43 cellular contexts compared by ENCODE assay signal in the genomic region with DNA sequence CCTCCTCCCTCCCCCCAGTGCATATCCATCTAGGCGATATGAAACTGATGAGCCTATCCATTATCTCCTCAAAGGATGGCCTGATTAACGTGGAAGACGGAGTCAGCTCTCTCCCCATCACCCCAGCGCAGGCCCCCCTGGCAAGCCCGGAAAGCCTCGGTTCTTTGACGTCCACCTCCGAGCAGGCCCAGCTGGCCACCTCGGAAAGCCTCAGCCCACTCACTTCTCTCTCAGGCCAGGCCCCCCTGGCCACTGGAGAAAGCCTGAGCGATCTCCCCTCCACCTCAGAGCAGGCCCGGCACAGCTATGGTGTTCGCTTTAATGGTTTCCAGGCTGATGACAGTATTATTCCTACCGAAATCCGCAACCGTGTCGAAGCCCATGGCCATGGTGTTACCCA. TPM values are rescaled to one million over a fixed set of nuclear protein-coding genes. Genes with fewer than 3 reads are reported as not detected.
"Had no signal": no experiment of that assay in that cellular context is flagged by ENCODE, and none has a peak within 500 bp of the region (broad histone marks: within the 10 kb centered on the region; RNA-seq: fewer than 3 reads in every experiment).

No MANE protein-coding gene starts in this region.

- H3K27ac Mint-ChIP-seq: activated naive CD4-positive, alpha-beta T cell treated with anti-CD3 and anti-CD28 coated beads for 36 hours; activated naive CD4-positive, alpha-beta T cell treated with anti-CD3 and anti-CD28 coated beads, Interleukin-2, amount 10 ng/mL, durations not matched to agents 7 days and 5 days; activated naive CD4-positive, alpha-beta T cell treated with anti-CD3 and anti-CD28 coated beads, Interleukin-2, amount 50 U/mL, for 24 hours; activated naive CD4-positive, alpha-beta T cell treated with anti-CD3 and anti-CD28 coated beads, Interleukin-2, amount 50 U/mL, for 72 hours; activated naive CD8-positive, alpha-beta T cell; activated naive CD8-positive, alpha-beta T cell treated with anti-CD3 and anti-CD28 coated beads for 36 hours; activated naive CD8-positive, alpha-beta T cell treated with anti-CD3 and anti-CD28 coated beads, Interleukin-2, amount 10 ng/mL, durations not matched to agents 7 days and 5 days; activated naive CD8-positive, alpha-beta T cell treated with anti-CD3 and anti-CD28 coated beads, Interleukin-2, amount 50 U/mL, for 24 hours; activated T-cell treated with anti-CD3 and anti-CD28 coated beads, Interleukin-2, amount 50 U/mL, for 24 hours; activated T-cell treated with anti-CD3 and anti-CD28 coated beads, Interleukin-2, amount 50 U/mL, for 72 hours; activated T-helper 1 cell treated with anti-CD3 and anti-CD28 coated beads, Interleukin-12 subunit alpha, Interleukin-12 subunit beta, Interleukin-2, Interleukin-4 antibody, amounts not matched to agents 30 ng/mL and 10 ng/mL and 1 ng/mL, durations not matched to agents 14 hours and 24 hours and 36 hours; activated T-helper 17 cell treated with anti-CD3 and anti-CD28 coated beads, Interleukin-2, amount 50 U/mL, for 72 hours; activated T-helper 2 cell treated with anti-CD3 and anti-CD28 coated beads, Interferon-gamma antibody, Interleukin-2, Interleukin-4, amounts not matched to agents 10 μg/mL and 5 μg/mL and 100 μg/mL, durations not matched to agents 14 hours and 24 hours and 36 hours; brain had no signal

- H3K36me3 Mint-ChIP-seq: activated naive CD4-positive, alpha-beta T cell treated with anti-CD3 and anti-CD28 coated beads, Interleukin-2, amount 10 ng/mL, durations not matched to agents 7 days and 5 days; activated naive CD4-positive, alpha-beta T cell treated with anti-CD3 and anti-CD28 coated beads, Interleukin-2, amount 50 U/mL, for 24 hours; activated naive CD4-positive, alpha-beta T cell treated with anti-CD3 and anti-CD28 coated beads, Interleukin-2, amount 50 U/mL, for 72 hours; activated naive CD8-positive, alpha-beta T cell; activated naive CD8-positive, alpha-beta T cell treated with anti-CD3 and anti-CD28 coated beads for 36 hours; activated naive CD8-positive, alpha-beta T cell treated with anti-CD3 and anti-CD28 coated beads, Interleukin-2, amount 10 ng/mL, durations not matched to agents 7 days and 5 days; brain had no signal

- H3K4me1 Mint-ChIP-seq: activated naive CD4-positive, alpha-beta T cell treated with anti-CD3 and anti-CD28 coated beads, Interleukin-2, amount 10 ng/mL, durations not matched to agents 7 days and 5 days; activated naive CD4-positive, alpha-beta T cell treated with anti-CD3 and anti-CD28 coated beads, Interleukin-2, amount 50 U/mL, for 24 hours; activated naive CD8-positive, alpha-beta T cell treated with anti-CD3 and anti-CD28 coated beads for 36 hours; activated naive CD8-positive, alpha-beta T cell treated with anti-CD3 and anti-CD28 coated beads, Interleukin-2, amount 10 ng/mL, durations not matched to agents 7 days and 5 days; activated naive CD8-positive, alpha-beta T cell treated with anti-CD3 and anti-CD28 coated beads, Interleukin-2, amount 50 U/mL, for 24 hours; activated T-helper 17 cell treated with anti-CD3 and anti-CD28 coated beads, Interleukin-2, amount 50 U/mL, for 72 hours; brain; central memory CD8-positive, alpha-beta T cell had no signal

- DNase-seq: activated effector memory CD4-positive, alpha-beta T cell treated with anti-CD3 and anti-CD28 coated beads, Interleukin-2, amount 50 U/mL, for 16 hours; activated effector memory CD4-positive, alpha-beta T cell treated with Interleukin-2 at 50 U/mL for 16 hours; activated gamma-delta T cell; activated gamma-delta T cell treated with Interleukin-2 at 50 U/mL for 16 hours; activated naive CD4-positive, alpha-beta T cell; activated naive CD4-positive, alpha-beta T cell treated with anti-CD3 and anti-CD28 coated beads for 36 hours; activated naive CD4-positive, alpha-beta T cell treated with anti-CD3 and anti-CD28 coated beads, Interleukin-2, amount 10 ng/mL, durations not matched to agents 7 days and 5 days; activated naive CD4-positive, alpha-beta T cell treated with anti-CD3 and anti-CD28 coated beads, Interleukin-2, amount 50 U/mL, for 16 hours; activated naive CD4-positive, alpha-beta T cell treated with Interleukin-2 at 50 U/mL for 16 hours; activated naive CD8-positive, alpha-beta T cell treated with anti-CD3 and anti-CD28 coated beads for 36 hours; activated naive CD8-positive, alpha-beta T cell treated with anti-CD3 and anti-CD28 coated beads, Interleukin-2, amount 10 ng/mL, durations not matched to agents 7 days and 5 days; activated naive CD8-positive, alpha-beta T cell treated with anti-CD3 and anti-CD28 coated beads, Interleukin-2, amount 50 U/mL, for 24 hours; activated T-cell treated with anti-CD3 and anti-CD28 coated beads for 4 hours; activated T-cell treated with anti-CD3 and anti-CD28 coated beads, Interleukin-2, amount 50 U/mL, for 1 hour; activated T-cell treated with anti-CD3 and anti-CD28 coated beads, Interleukin-2, amount 50 U/mL, for 24 hours; activated T-cell treated with anti-CD3 and anti-CD28 coated beads, Interleukin-2, amount 50 U/mL, for 4 hours; activated T-cell treated with anti-CD3 and anti-CD28 coated beads, Interleukin-2, amount 50 U/mL, for 48 hours; activated T-cell treated with anti-CD3 and anti-CD28 coated beads, Interleukin-2, amount 50 U/mL, for 72 hours; adrenal gland; amniotic stem cell; amygdala; anterior cingulate cortex; aorta; body of pancreas; brain microvascular endothelial cell; caudate nucleus; central memory CD4-positive, alpha-beta T cell; cerebellar nuclear complex had no signal

- H3K4me3 ChIP-seq: adrenal gland, ascending aorta, body of pancreas, breast epithelium, cardiac muscle cell had no signal

- H3K9me3 Mint-ChIP-seq: activated naive CD4-positive, alpha-beta T cell treated with anti-CD3 and anti-CD28 coated beads for 36 hours; activated naive CD4-positive, alpha-beta T cell treated with anti-CD3 and anti-CD28 coated beads, Interleukin-2, amount 10 ng/mL, durations not matched to agents 7 days and 5 days; activated naive CD4-positive, alpha-beta T cell treated with anti-CD3 and anti-CD28 coated beads, Interleukin-2, amount 50 U/mL, for 24 hours; activated naive CD4-positive, alpha-beta T cell treated with anti-CD3 and anti-CD28 coated beads, Interleukin-2, amount 50 U/mL, for 72 hours; activated naive CD8-positive, alpha-beta T cell treated with anti-CD3 and anti-CD28 coated beads for 36 hours; activated naive CD8-positive, alpha-beta T cell treated with anti-CD3 and anti-CD28 coated beads, Interleukin-2, amount 10 ng/mL, durations not matched to agents 7 days and 5 days; activated naive CD8-positive, alpha-beta T cell treated with anti-CD3 and anti-CD28 coated beads, Interleukin-2, amount 50 U/mL, for 24 hours; activated T-cell treated with anti-CD3 and anti-CD28 coated beads, Interleukin-2, amount 50 U/mL, for 24 hours; activated T-cell treated with anti-CD3 and anti-CD28 coated beads, Interleukin-2, amount 50 U/mL, for 4 hours; activated T-cell treated with anti-CD3 and anti-CD28 coated beads, Interleukin-2, amount 50 U/mL, for 72 hours; activated T-helper 1 cell treated with anti-CD3 and anti-CD28 coated beads, Interleukin-12 subunit alpha, Interleukin-12 subunit beta, Interleukin-2, Interleukin-4 antibody, amounts not matched to agents 30 ng/mL and 10 ng/mL and 1 ng/mL, durations not matched to agents 14 hours and 24 hours and 36 hours; activated T-helper 17 cell treated with anti-CD3 and anti-CD28 coated beads, Interleukin-2, amount 50 U/mL, for 72 hours; activated T-helper 2 cell treated with anti-CD3 and anti-CD28 coated beads, Interferon-gamma antibody, Interleukin-2, Interleukin-4, amounts not matched to agents 10 μg/mL and 5 μg/mL and 100 μg/mL, durations not matched to agents 14 hours and 24 hours and 36 hours; central memory CD8-positive, alpha-beta T cell had no signal

- H3K27ac ChIP-seq: adrenal gland, ascending aorta, body of pancreas, brain microvascular endothelial cell, breast epithelium, cardiac muscle cell had no signal

- H3K4me3 Mint-ChIP-seq: activated naive CD4-positive, alpha-beta T cell treated with anti-CD3 and anti-CD28 coated beads for 36 hours; activated naive CD4-positive, alpha-beta T cell treated with anti-CD3 and anti-CD28 coated beads, Interleukin-2, amount 10 ng/mL, durations not matched to agents 7 days and 5 days; activated naive CD4-positive, alpha-beta T cell treated with anti-CD3 and anti-CD28 coated beads, Interleukin-2, amount 50 U/mL, for 24 hours; activated naive CD8-positive, alpha-beta T cell; activated naive CD8-positive, alpha-beta T cell treated with anti-CD3 and anti-CD28 coated beads for 36 hours; activated naive CD8-positive, alpha-beta T cell treated with anti-CD3 and anti-CD28 coated beads, Interleukin-2, amount 10 ng/mL, durations not matched to agents 7 days and 5 days; activated naive CD8-positive, alpha-beta T cell treated with anti-CD3 and anti-CD28 coated beads, Interleukin-2, amount 50 U/mL, for 24 hours; activated T-cell treated with anti-CD3 and anti-CD28 coated beads, Interleukin-2, amount 50 U/mL, for 24 hours; activated T-cell treated with anti-CD3 and anti-CD28 coated beads, Interleukin-2, amount 50 U/mL, for 4 hours; activated T-cell treated with anti-CD3 and anti-CD28 coated beads, Interleukin-2, amount 50 U/mL, for 72 hours; activated T-helper 1 cell treated with anti-CD3 and anti-CD28 coated beads, Interleukin-12 subunit alpha, Interleukin-12 subunit beta, Interleukin-2, Interleukin-4 antibody, amounts not matched to agents 30 ng/mL and 10 ng/mL and 1 ng/mL, durations not matched to agents 14 hours and 24 hours and 36 hours; activated T-helper 17 cell treated with anti-CD3 and anti-CD28 coated beads, Interleukin-2, amount 50 U/mL, for 72 hours; brain; central memory CD8-positive, alpha-beta T cell had no signal

RNA-seq across cellular contexts. Expression of a gene that starts 14.8 kb away (rescaled TPM):
- total RNA-seq: activated naive CD8-positive, alpha-beta T cell treated with anti-CD3 and anti-CD28 coated beads for 36 hours; activated naive CD8-positive, alpha-beta T cell treated with anti-CD3 and anti-CD28 coated beads, Interleukin-2, amount 10 ng/mL, durations not matched to agents 7 days and 5 days; activated T-cell treated with anti-CD3 and anti-CD28 coated beads, Interleukin-2, amount 50 U/mL, for 4 hours; activated T-helper 1 cell treated with anti-CD3 and anti-CD28 coated beads, Interleukin-12 subunit alpha, Interleukin-12 subunit beta, Interleukin-2, Interleukin-4 antibody, amounts not matched to agents 30 ng/mL and 10 ng/mL and 1 ng/mL, durations not matched to agents 14 hours and 24 hours and 36 hours; ascending aorta; body of pancreas; breast epithelium; cardiac septum had no signal

RNA-seq across cellular contexts. Expression of a gene that starts 46.1 kb away (rescaled TPM):
- total RNA-seq: activated naive CD4-positive, alpha-beta T cell treated with anti-CD3 and anti-CD28 coated beads for 36 hours; activated naive CD4-positive, alpha-beta T cell treated with anti-CD3 and anti-CD28 coated beads, Interleukin-2, amount 50 U/mL, for 72 hours; activated naive CD8-positive, alpha-beta T cell treated with anti-CD3 and anti-CD28 coated beads for 36 hours; activated naive CD8-positive, alpha-beta T cell treated with anti-CD3 and anti-CD28 coated beads, Interleukin-2, amount 10 ng/mL, durations not matched to agents 7 days and 5 days; activated T-cell treated with anti-CD3 and anti-CD28 coated beads, Interleukin-2, amount 50 U/mL, for 72 hours; activated T-helper 1 cell treated with anti-CD3 and anti-CD28 coated beads, Interleukin-12 subunit alpha, Interleukin-12 subunit beta, Interleukin-2, Interleukin-4 antibody, amounts not matched to agents 30 ng/mL and 10 ng/mL and 1 ng/mL, durations not matched to agents 14 hours and 24 hours and 36 hours; activated T-helper 17 cell treated with anti-CD3 and anti-CD28 coated beads, Interleukin-2, amount 50 U/mL, for 72 hours; activated T-helper 2 cell treated with anti-CD3 and anti-CD28 coated beads, Interferon-gamma antibody, Interleukin-2, Interleukin-4, amounts not matched to agents 10 μg/mL and 5 μg/mL and 100 μg/mL, durations not matched to agents 14 hours and 24 hours and 36 hours; aorta; ascending aorta; body of pancreas; breast epithelium; bronchial epithelial cell; cardiac muscle cell; cardiac septum; cerebellum had no signal

RNA-seq across cellular contexts. Expression of a gene that starts 56.6 kb away (rescaled TPM):
- total RNA-seq: activated naive CD4-positive, alpha-beta T cell treated with anti-CD3 and anti-CD28 coated beads, Interleukin-2, amount 50 U/mL, for 72 hours; activated naive CD8-positive, alpha-beta T cell treated with anti-CD3 and anti-CD28 coated beads for 36 hours; activated T-cell treated with anti-CD3 and anti-CD28 coated beads, Interleukin-2, amount 50 U/mL, for 4 hours; activated T-cell treated with anti-CD3 and anti-CD28 coated beads, Interleukin-2, amount 50 U/mL, for 72 hours; activated T-helper 17 cell treated with anti-CD3 and anti-CD28 coated beads, Interleukin-2, amount 50 U/mL, for 72 hours; activated T-helper 2 cell treated with anti-CD3 and anti-CD28 coated beads, Interferon-gamma antibody, Interleukin-2, Interleukin-4, amounts not matched to agents 10 μg/mL and 5 μg/mL and 100 μg/mL, durations not matched to agents 14 hours and 24 hours and 36 hours; adrenal gland; aorta; ascending aorta; astrocyte; body of pancreas; breast epithelium; bronchial epithelial cell; cardiac muscle cell; cardiac septum; cerebellum had no signal
